34 cellular contexts compared by ENCODE assay signal in genomic region chr10:129725482-129725881, GRCh38.
"Had no signal": no experiment of that assay in that cellular context is flagged by ENCODE, and none has a peak within 500 bp of the region (broad histone marks: within the 10 kb centered on the region; RNA-seq: fewer than 3 reads in every experiment).

No MANE protein-coding gene starts in this region.

- H3K27me3 ChIP-seq: adrenal gland, body of pancreas, breast epithelium, MG63, Peyer's patch, SJSA1 had no signal

- H3K4me1 Mint-ChIP-seq: activated CD4-positive, alpha-beta T cell treated with anti-CD3 and anti-CD28 coated beads, Interleukin-2, amount 10 ng/mL, durations not matched to agents 7 days and 5 days had no signal

- H3K27ac ChIP-seq: adrenal gland, body of pancreas, breast epithelium, Peyer's patch, SJSA1, WERI-Rb-1 had no signal

- H3K4me2 ChIP-seq: SK-N-SH had no signal

- DNase-seq: activated CD4-positive, alpha-beta T cell treated with anti-CD3 and anti-CD28 coated beads for 1 hour; activated CD4-positive, alpha-beta T cell treated with anti-CD3 and anti-CD28 coated beads, Interleukin-2, amount 10 ng/mL, durations not matched to agents 7 days and 5 days; activated CD4-positive, alpha-beta T cell treated with anti-CD3 and anti-CD28 coated beads, Interleukin-2, amount 50 U/mL, for 48 hours; activated CD4-positive, CD25-positive, alpha-beta regulatory T cell; activated CD8-positive, alpha-beta memory T cell treated with anti-CD3 and anti-CD28 coated beads, Interleukin-2, amount 50 U/mL, for 4 hours; activated gamma-delta T cell treated with Interleukin-2 at 50 U/mL for 16 hours; activated naive CD4-positive, alpha-beta T cell treated with anti-CD3 and anti-CD28 coated beads for 36 hours; activated T-cell treated with anti-CD3 and anti-CD28 coated beads for 4 hours; activated T-cell treated with anti-CD3 and anti-CD28 coated beads, Interleukin-2, amount 50 U/mL, for 4 hours; caudate nucleus; Kasumi-1; KG1; MG63; MV-4-11; NCI-H1092; NCI-H1436 treated with DMSO at 0.1 percent for 48 hours; NCI-H1694 treated with DMSO at 0.1 percent for 48 hours; NCI-H2029; NCI-H345; NCI-H524 treated with DMSO at 0.1 percent for 48 hours; PC-3; RPMI8226; SHP77 treated with DMSO at 0.1 percent for 48 hours; SK-N-SH; SW 1271; T1000; WERI-Rb-1 had no signal

- H3K4me1 ChIP-seq: adrenal gland, body of pancreas, breast epithelium, Peyer's patch, SJSA1 had no signal

- H3K36me3 ChIP-seq: adrenal gland, breast epithelium, MG63, Peyer's patch, SJSA1, WERI-Rb-1 had no signal

- H3K4me3 ChIP-seq: adrenal gland, body of pancreas, breast epithelium, MG63, Peyer's patch, SJSA1 had no signal

- H3K27me3 Mint-ChIP-seq: activated CD4-positive, alpha-beta T cell treated with anti-CD3 and anti-CD28 coated beads, Interleukin-2, amount 10 ng/mL, durations not matched to agents 7 days and 5 days had no signal

- H3K4me3 Mint-ChIP-seq: activated CD4-positive, alpha-beta T cell treated with anti-CD3 and anti-CD28 coated beads, Interleukin-2, amount 10 ng/mL, durations not matched to agents 7 days and 5 days; activated naive CD4-positive, alpha-beta T cell treated with anti-CD3 and anti-CD28 coated beads for 36 hours; activated T-cell treated with anti-CD3 and anti-CD28 coated beads, Interleukin-2, amount 50 U/mL, for 4 hours; activated T-helper 1 cell treated with anti-CD3 and anti-CD28 coated beads, Interleukin-12 subunit alpha, Interleukin-12 subunit beta, Interleukin-2, Interleukin-4 antibody, amounts not matched to agents 30 ng/mL and 10 ng/mL and 1 ng/mL, durations not matched to agents 14 hours and 24 hours and 36 hours had no signal

- H3K27ac Mint-ChIP-seq: activated CD4-positive, alpha-beta T cell treated with anti-CD3 and anti-CD28 coated beads, Interleukin-2, amount 10 ng/mL, durations not matched to agents 7 days and 5 days; activated naive CD4-positive, alpha-beta T cell treated with anti-CD3 and anti-CD28 coated beads for 36 hours; activated T-helper 1 cell treated with anti-CD3 and anti-CD28 coated beads, Interleukin-12 subunit alpha, Interleukin-12 subunit beta, Interleukin-2, Interleukin-4 antibody, amounts not matched to agents 30 ng/mL and 10 ng/mL and 1 ng/mL, durations not matched to agents 14 hours and 24 hours and 36 hours had no signal

- H3K9me3 ChIP-seq: adrenal gland, body of pancreas, SK-N-SH had no signal

- ATAC-seq: activated naive CD4-positive, alpha-beta T cell treated with anti-CD3 and anti-CD28 coated beads, Interleukin-2, amount 50 U/mL, for 72 hours; activated T-cell treated with anti-CD3 and anti-CD28 coated beads, Interleukin-2, amount 50 U/mL, for 4 hours; body of pancreas; PC-3 had no signal

- H3K9ac ChIP-seq: SK-N-SH had no signal
